In the genomic region with DNA sequence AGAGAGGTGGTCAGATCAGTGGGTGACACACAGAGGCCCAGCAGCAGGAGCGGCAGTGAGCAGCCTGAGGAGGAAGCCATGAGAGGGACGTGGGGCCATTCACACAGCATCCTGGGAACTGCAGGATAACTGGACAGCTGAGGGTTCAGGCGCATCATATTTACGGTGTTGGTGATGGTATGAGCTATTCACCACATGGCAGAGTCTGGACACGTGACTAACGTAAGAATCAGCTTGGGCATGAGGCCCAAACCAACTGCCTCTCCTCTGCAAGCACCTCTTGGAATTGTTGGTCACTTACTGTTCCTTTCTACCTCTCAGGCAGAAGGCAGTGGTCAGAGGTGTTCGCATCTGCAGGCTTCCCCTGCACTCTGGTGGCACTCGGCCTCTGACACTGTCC, we compare ENCODE assay signal across 19 cellular contexts.
DNase-seq lines count a peak whose midpoint lies in the region; ATAC-seq and TF ChIP-seq lines count a peak whose summit lies in the region.
"Had no signal": no experiment of that assay in that cellular context is flagged by ENCODE, and none has a peak within 500 bp of the region (broad histone marks: within the 10 kb centered on the region; RNA-seq: fewer than 3 reads in every experiment).

No MANE protein-coding gene starts in this region.

- H3K27ac ChIP-seq in right atrium auricular region (peak overlapping the region; percentile 3 to 33), esophagus squamous epithelium (no peak overlapping the region)
- H3K27ac ChIP-seq: spleen had no signal

- no peaks in the 10 kb centered on the region for H3K9me3 Mint-ChIP-seq in stimulated activated effector memory CD8-positive, alpha-beta T cell treated with anti-CD3 and anti-CD28 coated beads, Interleukin-12 subunit alpha, Interleukin-12 subunit beta, amount 100 ng/mL, for 72 hours
- H3K9me3 Mint-ChIP-seq: activated CD4-positive, alpha-beta T cell treated with anti-CD3 and anti-CD28 coated beads, Interleukin-2, amount 10 ng/mL, durations not matched to agents 7 days and 5 days; CD4-positive, alpha-beta memory T cell; naive B cell had no signal

- no peaks in the 10 kb centered on the region for H3K4me1 Mint-ChIP-seq in stimulated activated effector memory CD8-positive, alpha-beta T cell treated with anti-CD3 and anti-CD28 coated beads, Interleukin-12 subunit alpha, Interleukin-12 subunit beta, amount 100 ng/mL, for 72 hours
- H3K4me1 Mint-ChIP-seq: activated CD4-positive, alpha-beta T cell treated with anti-CD3 and anti-CD28 coated beads, Interleukin-2, amount 10 ng/mL, durations not matched to agents 7 days and 5 days; CD4-positive, alpha-beta memory T cell; naive B cell had no signal

- H3K27me3 ChIP-seq in right atrium auricular region (no peaks in the 10 kb centered on the region), esophagus squamous epithelium (no peaks in the 10 kb centered on the region)
- H3K27me3 ChIP-seq: spleen had no signal

- ATAC-seq in SK-N-SH treated with all-trans-retinoic acid at 6 μM for 48 hours (peak; percentile 44; the same call in 2 of the 3 replicates), GM18505 (IDR thresholded peaks at IDR 0.05; ENCODE audit: unreplicated experiment) (no peak)
- ATAC-seq in stimulated activated effector memory CD8-positive, alpha-beta T cell treated with anti-CD3 and anti-CD28 coated beads, Interleukin-12 subunit alpha, Interleukin-12 subunit beta, amount 100 ng/mL, for 72 hours = peak; percentile 24
- ATAC-seq: esophagus mucosa had no signal

- TF ChIP-seq CTCF in right atrium auricular region (IDR thresholded peaks at IDR 0.05) (no peak), esophagus squamous epithelium (IDR thresholded peaks at IDR 0.05) (no peak)

- H3K36me3 ChIP-seq in right atrium auricular region (no peaks in the 10 kb centered on the region), esophagus squamous epithelium (peaks cover 0 to 4% (median 0%) of the 10 kb centered on the region in 3 donors)

- H3K4me1 ChIP-seq in right atrium auricular region (peaks cover 0 to 11% of the 10 kb centered on the region in 2 donors), esophagus squamous epithelium (peaks cover 0 to 11% (median 0%) of the 10 kb centered on the region in 3 donors)
- H3K4me1 ChIP-seq: spleen had no signal

- no peak overlapping the region for H3K4me3 ChIP-seq in right atrium auricular region
- H3K4me3 ChIP-seq in esophagus squamous epithelium = no peak overlapping the region
- H3K4me3 ChIP-seq: spleen had no signal

- no peaks in the 10 kb centered on the region for H3K9me3 ChIP-seq in right atrium auricular region
- no peaks in the 10 kb centered on the region for H3K9me3 ChIP-seq in esophagus squamous epithelium
- H3K9me3 ChIP-seq: spleen had no signal

- H3K27ac Mint-ChIP-seq in stimulated activated effector memory CD8-positive, alpha-beta T cell treated with anti-CD3 and anti-CD28 coated beads, Interleukin-12 subunit alpha, Interleukin-12 subunit beta, amount 100 ng/mL, for 72 hours = no peak overlapping the region
- H3K27ac Mint-ChIP-seq: activated CD4-positive, alpha-beta T cell treated with anti-CD3 and anti-CD28 coated beads, Interleukin-2, amount 10 ng/mL, durations not matched to agents 7 days and 5 days; CD4-positive, alpha-beta memory T cell had no signal

- DNase-seq in right atrium auricular region (ENCODE audit: low spot score) (no peak), cardiac septum (ENCODE audit: low spot score) (no peak), glomerular visceral epithelial cell (ENCODE audit: extremely low spot score) (peak; percentile 9), esophagus squamous epithelium (lab: John Stamatoyannopoulos, UW) (no peak)
- DNase-seq in stimulated activated effector memory CD8-positive, alpha-beta T cell treated with anti-CD3 and anti-CD28 coated beads, Interleukin-12 subunit alpha, Interleukin-12 subunit beta, amount 100 ng/mL, for 72 hours (ENCODE audit: low spot score in 2 of 2) = no peak
- no peak for DNase-seq in stimulated activated CD4-positive, alpha-beta T cell treated with anti-CD3 and anti-CD28 coated beads, Interleukin-1b, Interleukin-23, amount 100 ng/mL, for 48 hours
- DNase-seq: activated CD4-positive, alpha-beta T cell treated with anti-CD3 and anti-CD28 coated beads, Interleukin-2, amount 10 ng/mL, durations not matched to agents 7 days and 5 days; CD4-positive, alpha-beta memory T cell; DND-41; Kasumi-1; naive B cell; NCI-H1105; NCI-H2107; NCI-H524; posterior cingulate gyrus; spleen had no signal

- H3K36me3 Mint-ChIP-seq in stimulated activated effector memory CD8-positive, alpha-beta T cell treated with anti-CD3 and anti-CD28 coated beads, Interleukin-12 subunit alpha, Interleukin-12 subunit beta, amount 100 ng/mL, for 72 hours = no peaks in the 10 kb centered on the region
- H3K36me3 Mint-ChIP-seq: CD4-positive, alpha-beta memory T cell; naive B cell had no signal

- WGBS in esophagus squamous epithelium, 2 donors = 78 to 89% methylated on average over 8 of the region's 8 CpGs

- H3K4me3 Mint-ChIP-seq in stimulated activated effector memory CD8-positive, alpha-beta T cell treated with anti-CD3 and anti-CD28 coated beads, Interleukin-12 subunit alpha, Interleukin-12 subunit beta, amount 100 ng/mL, for 72 hours = no peak overlapping the region
- H3K4me3 Mint-ChIP-seq: activated CD4-positive, alpha-beta T cell treated with anti-CD3 and anti-CD28 coated beads, Interleukin-2, amount 10 ng/mL, durations not matched to agents 7 days and 5 days; CD4-positive, alpha-beta memory T cell; naive B cell had no signal

- intact Hi-C loops in cardiac septum (cut with DNase I) = no loop called here
- intact Hi-C loops in esophagus squamous epithelium (cut with DNase I) = no loop called here

- TF ChIP-seq POLR2A in esophagus squamous epithelium (IDR thresholded peaks at IDR 0.05) (no peak), GM18505 (IDR thresholded peaks at IDR 0.05; ENCODE audit: borderline replicate concordance, extremely low read depth, insufficient read depth, insufficient read length) (no peak)

TF ChIP-seq in SK-N-SH treated with all-trans-retinoic acid at 6 μM for 48 hours, 23 proteins besides CTCF, POLR2A, EP300 and RAD21:
- no peak for TF ChIP-seq ZNF8 (CRISPR knock-in tag; IDR thresholded peaks at IDR 0.05)
- no peak for TF ChIP-seq ZNF70 (CRISPR knock-in tag; IDR thresholded peaks at IDR 0.05)
- no peak for TF ChIP-seq ARNTL (CRISPR knock-in tag; IDR thresholded peaks at IDR 0.05; ENCODE audit: borderline replicate concordance, low read depth)
- TF ChIP-seq, protein P1, sequence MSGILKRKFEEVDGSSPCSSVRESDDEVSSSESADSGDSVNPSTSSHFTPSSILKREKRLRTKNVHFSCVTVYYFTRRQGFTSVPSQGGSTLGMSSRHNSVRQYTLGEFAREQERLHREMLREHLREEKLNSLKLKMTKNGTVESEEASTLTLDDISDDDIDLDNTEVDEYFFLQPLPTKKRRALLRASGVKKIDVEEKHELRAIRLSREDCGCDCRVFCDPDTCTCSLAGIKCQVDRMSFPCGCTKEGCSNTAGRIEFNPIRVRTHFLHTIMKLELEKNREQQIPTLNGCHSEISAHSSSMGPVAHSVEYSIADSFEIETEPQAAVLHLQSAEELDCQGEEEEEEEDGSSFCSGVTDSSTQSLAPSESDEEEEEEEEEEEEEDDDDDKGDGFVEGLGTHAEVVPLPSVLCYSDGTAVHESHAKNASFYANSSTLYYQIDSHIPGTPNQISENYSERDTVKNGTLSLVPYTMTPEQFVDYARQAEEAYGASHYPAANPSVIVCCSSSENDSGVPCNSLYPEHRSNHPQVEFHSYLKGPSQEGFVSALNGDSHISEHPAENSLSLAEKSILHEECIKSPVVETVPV (CRISPR knock-in tag; IDR thresholded peaks at IDR 0.05) = no peak
- TF ChIP-seq RARB (CRISPR knock-in tag; IDR thresholded peaks at IDR 0.05) = no peak
- TF ChIP-seq PPARA (CRISPR knock-in tag; IDR thresholded peaks at IDR 0.05; ENCODE audit: borderline replicate concordance) = no peak
- TF ChIP-seq ZFP30 (CRISPR knock-in tag; IDR thresholded peaks at IDR 0.05) = no peak
- no peak for TF ChIP-seq OSR1 (CRISPR knock-in tag; IDR thresholded peaks at IDR 0.05)
- TF ChIP-seq, protein P2, sequence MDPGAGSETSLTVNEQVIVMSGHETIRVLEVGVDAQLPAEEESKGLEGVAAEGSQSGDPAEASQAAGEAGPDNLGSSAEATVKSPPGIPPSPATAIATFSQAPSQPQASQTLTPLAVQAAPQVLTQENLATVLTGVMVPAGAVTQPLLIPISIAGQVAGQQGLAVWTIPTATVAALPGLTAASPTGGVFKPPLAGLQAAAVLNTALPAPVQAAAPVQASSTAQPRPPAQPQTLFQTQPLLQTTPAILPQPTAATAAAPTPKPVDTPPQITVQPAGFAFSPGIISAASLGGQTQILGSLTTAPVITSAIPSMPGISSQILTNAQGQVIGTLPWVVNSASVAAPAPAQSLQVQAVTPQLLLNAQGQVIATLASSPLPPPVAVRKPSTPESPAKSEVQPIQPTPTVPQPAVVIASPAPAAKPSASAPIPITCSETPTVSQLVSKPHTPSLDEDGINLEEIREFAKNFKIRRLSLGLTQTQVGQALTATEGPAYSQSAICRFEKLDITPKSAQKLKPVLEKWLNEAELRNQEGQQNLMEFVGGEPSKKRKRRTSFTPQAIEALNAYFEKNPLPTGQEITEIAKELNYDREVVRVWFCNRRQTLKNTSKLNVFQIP (CRISPR knock-in tag; IDR thresholded peaks at IDR 0.05; ENCODE audit: borderline replicate concordance, low read depth) = no peak
- no peak for TF ChIP-seq BACH2 (CRISPR knock-in tag; IDR thresholded peaks at IDR 0.05; ENCODE audit: borderline replicate concordance)
- TF ChIP-seq ZFP3 (CRISPR knock-in tag; IDR thresholded peaks at IDR 0.05) = no peak
- TF ChIP-seq SNAI2 (CRISPR knock-in tag; IDR thresholded peaks at IDR 0.05) = no peak
- no peak for TF ChIP-seq TCF4 (CRISPR knock-in tag; IDR thresholded peaks at IDR 0.05; ENCODE audit: borderline replicate concordance)
- no peak for TF ChIP-seq TOX (CRISPR knock-in tag; IDR thresholded peaks at IDR 0.05; ENCODE audit: borderline replicate concordance)
- no peak for TF ChIP-seq CSDC2 (CRISPR knock-in tag; IDR thresholded peaks at IDR 0.05)
- TF ChIP-seq ESRRG (CRISPR knock-in tag; IDR thresholded peaks at IDR 0.05) = no peak
- no peak for TF ChIP-seq ISL1 (CRISPR knock-in tag; IDR thresholded peaks at IDR 0.05)
- TF ChIP-seq ZNF565 (CRISPR knock-in tag; conservative IDR thresholded peaks at IDR 0.05; ENCODE audit: low read depth) = no peak

Comparison
In these comparisons a context has a peak if more than half of its experiments do, and no peak if none do; other contexts are left out.
1. H3K27ac ChIP-seq: peak in right atrium auricular region (2 of 2); none in esophagus squamous epithelium (0 of 4).